ENCODE assay signal across 1 cellular context in the genomic region with DNA sequence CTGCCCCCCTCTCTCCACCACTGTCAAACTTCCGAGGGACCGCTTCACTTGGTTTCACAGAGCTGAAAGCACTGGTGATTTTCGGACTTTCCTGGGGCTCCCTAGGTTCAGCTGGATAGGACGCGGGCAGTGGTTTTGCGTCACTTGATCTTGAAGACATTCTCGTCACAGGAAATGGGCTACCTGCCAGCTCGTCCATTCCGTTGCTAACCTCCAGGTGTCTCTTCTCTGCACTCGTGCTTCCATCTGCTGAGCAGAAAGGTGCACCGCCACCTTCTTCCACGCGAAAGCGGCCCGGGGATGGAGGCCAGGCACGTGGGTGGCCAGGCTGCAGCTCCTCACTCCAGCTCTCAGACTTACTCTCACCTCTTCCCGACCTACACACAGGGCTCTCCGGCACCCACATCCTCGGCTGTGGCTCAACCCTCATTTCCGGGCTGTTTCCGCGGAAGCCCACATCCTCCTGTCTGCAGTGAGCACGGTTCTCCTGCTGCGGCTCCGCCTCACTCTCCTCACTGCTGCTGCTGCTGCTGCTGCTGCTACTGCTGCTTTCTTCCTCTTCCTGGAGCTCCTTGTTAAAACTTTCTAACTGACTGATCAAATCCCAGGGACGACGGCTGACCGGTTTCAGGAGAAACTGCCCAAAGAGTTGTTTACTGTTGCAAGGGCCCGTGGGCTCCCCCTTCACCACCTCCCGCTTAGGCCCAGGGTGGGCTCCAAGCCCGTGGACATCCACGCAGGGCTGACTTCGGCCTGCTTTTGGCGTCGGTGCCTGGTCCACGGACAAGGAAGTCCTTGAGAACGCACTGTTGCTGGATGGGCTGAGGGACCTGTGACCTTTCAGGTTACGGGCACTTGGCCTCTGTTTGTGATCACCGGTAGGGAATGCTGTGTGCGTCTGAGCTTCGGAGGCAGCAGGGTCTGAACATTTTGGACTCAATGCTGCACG.
TF ChIP-seq lines count a peak whose summit lies in the region.

No MANE protein-coding gene starts in this region.

TF ChIP-seq in GM23338, 12 proteins besides CTCF, POLR2A, EP300 and RAD21 (continued from another document):
- TF ChIP-seq, protein P1, sequence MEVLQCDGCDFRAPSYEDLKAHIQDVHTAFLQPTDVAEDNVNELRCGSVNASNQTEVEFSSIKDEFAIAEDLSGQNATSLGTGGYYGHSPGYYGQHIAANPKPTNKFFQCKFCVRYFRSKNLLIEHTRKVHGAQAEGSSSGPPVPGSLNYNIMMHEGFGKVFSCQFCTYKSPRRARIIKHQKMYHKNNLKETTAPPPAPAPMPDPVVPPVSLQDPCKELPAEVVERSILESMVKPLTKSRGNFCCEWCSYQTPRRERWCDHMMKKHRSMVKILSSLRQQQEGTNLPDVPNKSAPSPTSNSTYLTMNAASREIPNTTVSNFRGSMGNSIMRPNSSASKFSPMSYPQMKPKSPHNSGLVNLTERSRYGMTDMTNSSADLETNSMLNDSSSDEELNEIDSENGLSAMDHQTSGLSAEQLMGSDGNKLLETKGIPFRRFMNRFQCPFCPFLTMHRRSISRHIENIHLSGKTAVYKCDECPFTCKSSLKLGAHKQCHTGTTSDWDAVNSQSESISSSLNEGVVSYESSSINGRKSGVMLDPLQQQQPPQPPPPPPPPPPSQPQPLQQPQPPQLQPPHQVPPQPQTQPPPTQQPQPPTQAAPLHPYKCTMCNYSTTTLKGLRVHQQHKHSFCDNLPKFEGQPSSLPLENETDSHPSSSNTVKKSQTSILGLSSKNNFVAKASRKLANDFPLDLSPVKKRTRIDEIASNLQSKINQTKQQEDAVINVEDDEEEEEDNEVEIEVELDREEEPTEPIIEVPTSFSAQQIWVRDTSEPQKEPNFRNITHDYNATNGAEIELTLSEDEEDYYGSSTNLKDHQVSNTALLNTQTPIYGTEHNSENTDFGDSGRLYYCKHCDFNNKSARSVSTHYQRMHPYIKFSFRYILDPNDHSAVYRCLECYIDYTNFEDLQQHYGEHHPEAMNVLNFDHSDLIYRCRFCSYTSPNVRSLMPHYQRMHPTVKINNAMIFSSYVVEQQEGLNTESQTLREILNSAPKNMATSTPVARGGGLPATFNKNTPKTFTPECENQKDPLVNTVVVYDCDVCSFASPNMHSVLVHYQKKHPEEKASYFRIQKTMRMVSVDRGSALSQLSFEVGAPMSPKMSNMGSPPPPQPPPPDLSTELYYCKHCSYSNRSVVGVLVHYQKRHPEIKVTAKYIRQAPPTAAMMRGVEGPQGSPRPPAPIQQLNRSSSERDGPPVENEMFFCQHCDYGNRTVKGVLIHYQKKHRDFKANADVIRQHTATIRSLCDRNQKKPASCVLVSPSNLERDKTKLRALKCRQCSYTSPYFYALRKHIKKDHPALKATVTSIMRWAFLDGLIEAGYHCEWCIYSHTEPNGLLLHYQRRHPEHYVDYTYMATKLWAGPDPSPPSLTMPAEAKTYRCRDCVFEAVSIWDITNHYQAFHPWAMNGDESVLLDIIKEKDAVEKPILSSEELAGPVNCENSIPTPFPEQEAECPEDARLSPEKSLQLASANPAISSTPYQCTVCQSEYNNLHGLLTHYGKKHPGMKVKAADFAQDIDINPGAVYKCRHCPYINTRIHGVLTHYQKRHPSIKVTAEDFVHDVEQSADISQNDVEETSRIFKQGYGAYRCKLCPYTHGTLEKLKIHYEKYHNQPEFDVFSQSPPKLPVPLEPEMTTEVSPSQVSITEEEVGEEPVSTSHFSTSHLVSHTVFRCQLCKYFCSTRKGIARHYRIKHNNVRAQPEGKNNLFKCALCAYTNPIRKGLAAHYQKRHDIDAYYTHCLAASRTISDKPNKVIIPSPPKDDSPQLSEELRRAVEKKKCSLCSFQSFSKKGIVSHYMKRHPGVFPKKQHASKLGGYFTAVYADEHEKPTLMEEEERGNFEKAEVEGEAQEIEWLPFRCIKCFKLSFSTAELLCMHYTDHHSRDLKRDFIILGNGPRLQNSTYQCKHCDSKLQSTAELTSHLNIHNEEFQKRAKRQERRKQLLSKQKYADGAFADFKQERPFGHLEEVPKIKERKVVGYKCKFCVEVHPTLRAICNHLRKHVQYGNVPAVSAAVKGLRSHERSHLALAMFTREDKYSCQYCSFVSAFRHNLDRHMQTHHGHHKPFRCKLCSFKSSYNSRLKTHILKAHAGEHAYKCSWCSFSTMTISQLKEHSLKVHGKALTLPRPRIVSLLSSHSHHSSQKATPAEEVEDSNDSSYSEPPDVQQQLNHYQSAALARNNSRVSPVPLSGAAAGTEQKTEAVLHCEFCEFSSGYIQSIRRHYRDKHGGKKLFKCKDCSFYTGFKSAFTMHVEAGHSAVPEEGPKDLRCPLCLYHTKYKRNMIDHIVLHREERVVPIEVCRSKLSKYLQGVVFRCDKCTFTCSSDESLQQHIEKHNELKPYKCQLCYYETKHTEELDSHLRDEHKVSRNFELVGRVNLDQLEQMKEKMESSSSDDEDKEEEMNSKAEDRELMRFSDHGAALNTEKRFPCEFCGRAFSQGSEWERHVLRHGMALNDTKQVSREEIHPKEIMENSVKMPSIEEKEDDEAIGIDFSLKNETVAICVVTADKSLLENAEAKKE (CRISPR knock-in tag; IDR thresholded peaks at IDR 0.05): no peak
